8 cellular contexts compared by ENCODE assay signal in the genomic region with DNA sequence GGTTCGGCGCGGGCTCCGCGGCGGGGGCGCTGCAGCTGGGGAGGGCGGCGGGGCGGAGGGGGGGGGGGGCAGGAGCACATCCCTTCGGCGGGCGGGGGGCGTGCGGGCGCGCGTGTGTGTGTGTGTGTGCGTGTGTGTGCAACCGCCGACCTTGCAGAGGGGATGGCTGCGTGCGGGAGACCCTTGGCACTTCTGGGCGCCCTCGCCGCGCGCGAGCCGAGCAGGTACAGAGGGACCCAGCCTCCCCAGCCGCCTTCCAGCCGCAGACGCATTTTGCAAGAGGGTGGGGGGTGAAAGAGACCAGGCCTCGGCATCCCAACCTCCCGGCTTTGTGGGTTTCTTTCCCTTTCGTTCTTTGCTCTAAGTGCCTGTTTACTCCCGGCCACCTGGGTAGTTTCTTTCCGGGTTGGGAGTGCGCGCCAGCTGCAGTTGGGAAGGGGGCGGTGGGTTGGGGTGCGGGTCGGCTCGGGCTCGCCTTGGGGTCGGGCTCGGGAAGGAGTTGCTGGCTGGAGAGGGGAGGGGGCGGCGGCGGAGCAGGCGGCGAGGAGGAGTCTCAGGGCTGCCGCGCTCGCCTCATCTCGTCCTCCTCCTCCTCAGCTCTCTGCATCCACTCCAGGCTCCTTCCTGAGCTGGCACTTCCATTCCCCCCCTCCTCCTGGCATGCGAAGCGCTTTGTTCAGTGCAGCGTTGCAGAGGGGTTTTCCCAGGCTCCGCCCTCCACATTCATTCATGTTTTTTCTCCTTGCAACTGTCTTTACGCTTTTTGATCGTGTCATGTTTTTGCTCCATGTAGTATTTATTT. TPM values are rescaled to one million over a fixed set of nuclear protein-coding genes. Genes with fewer than 3 reads are reported as not detected.
DNase-seq lines count a peak whose midpoint lies in the region; ATAC-seq and TF ChIP-seq lines count a peak whose summit lies in the region.

No MANE protein-coding gene starts in this region.

- H3K4me3 ChIP-seq in AG09309 (ENCODE audit: control insufficient read depth, low read depth, low read length), result peak overlapping the region; percentile 83
- H3K4me3 ChIP-seq in liver (ENCODE audit: low read depth in 1 of 3, low read length in 3 of 3), result peak overlapping the region; percentile 91 to 99 (median 95)

- DNase-seq in AG09309 (ENCODE audit: low read depth), result no peak
- DNase-seq in NCI-H460 (ENCODE audit: extremely low read depth, low read depth), result peak; percentile 58
- peak; percentile 69 for DNase-seq in activated CD4-positive, alpha-beta T cell treated with anti-CD3 and anti-CD28 coated beads, Interleukin-2, amount 50 U/mL, for 1 hour
- DNase-seq in dermis microvascular lymphatic vessel endothelial cell (ENCODE audit: low read depth in 2 of 2), result peak; percentile 68 to 93
- DNase-seq in stimulated activated CD4-positive, alpha-beta T cell treated with anti-CD3 and anti-CD28 coated beads, Interleukin-4, amount 100 ng/mL, for 1 hour, result peak; percentile 80

- H3K36me3 ChIP-seq in liver (ENCODE audit: control insufficient read depth in 4 of 4, insufficient read depth in 3 of 4, low read depth in 1 of 4, low read length in 3 of 4), result peaks cover 3 to 25% (median 11%) of the 10 kb centered on the region in 4 donors

- ATAC-seq in GM21360 (IDR thresholded peaks at IDR 0.05; ENCODE audit: unreplicated experiment), result peak; percentile 19
- ATAC-seq in HG03045 (IDR thresholded peaks at IDR 0.05; ENCODE audit: unreplicated experiment), result no peak

- WGBS in liver, result under 1% methylated on average over 62 of the region's 62 CpGs

- H3K4me1 ChIP-seq in liver (ENCODE audit: control insufficient read depth in 4 of 4, insufficient read depth in 4 of 4, low read length in 3 of 4), result peaks cover 0 to 31% (median 3%) of the 10 kb centered on the region in 4 donors

- no peaks in the 10 kb centered on the region for H3K27me3 ChIP-seq in liver (ENCODE audit: control insufficient read depth in 4 of 4, insufficient read depth in 4 of 4, low read length in 3 of 4)

- TF ChIP-seq CTCF in AG09309 (IDR thresholded peaks at IDR 0.05; ENCODE audit: control insufficient read depth, insufficient read depth, low read depth, low read length, missing control alignments) (no peak), liver (IDR thresholded peaks at IDR 0.05; ENCODE audit: low read depth, low read length, missing input control) (no peak)

- no peaks in the 10 kb centered on the region for H3K9me3 ChIP-seq in liver (ENCODE audit: control insufficient read depth in 4 of 4, low read length in 3 of 4)

- H3K27ac ChIP-seq in liver (ENCODE audit: low read depth in 1 of 2, low read length in 2 of 2), result peak overlapping the region; percentile 86 to 87

- peak overlapping the region; percentile 63 to 82 for H3K9ac ChIP-seq in liver (ENCODE audit: low read depth in 1 of 2, low read length in 2 of 2)

- TF ChIP-seq RAD21 in liver (IDR thresholded peaks at IDR 0.05), result peak; percentile 10 to 55

TF ChIP-seq in liver, 16 proteins besides CTCF, POLR2A, EP300 and RAD21:
- TF ChIP-seq ATF3 (IDR thresholded peaks at IDR 0.05) (no peak), RXRA (IDR thresholded peaks at IDR 0.05) (no peak), FOXA1 (IDR thresholded peaks at IDR 0.05) (no peak), YY1 (IDR thresholded peaks at IDR 0.05) (peak; percentile 48), SP1 (IDR thresholded peaks at IDR 0.05) (peak; percentile 38), GABPA (IDR thresholded peaks at IDR 0.05 in 1 of 2, conservative IDR thresholded peaks at IDR 0.05 in 1 of 2) (no peak), FOXA2 (IDR thresholded peaks at IDR 0.05) (no peak), HNF4G (IDR thresholded peaks at IDR 0.05) (no peak)

RNA-seq across cellular contexts. Expression of gene HIVEP1, which starts 0.7 kb away (rescaled TPM):
- 8.5 and 9.1 TPM in 2 replicates for total RNA-seq in NCI-H460 (2014; rRNA removed; shearing (Covaris generic))
- polyA plus RNA-seq in NCI-H460 (2014; cell fraction: nucleus; rRNA removed), result 1.4 and 2.6 TPM in 2 replicates
- 5.6 and 8.9 TPM in 2 replicates for total RNA-seq in dermis microvascular lymphatic vessel endothelial cell
- total RNA-seq in liver, result 10 to 100 TPM in 1 of 2 donors, 1 to 10 TPM in 1; 6.0 to 27.2 TPM
- 1 to 10 TPM; 2.7 to 6.3 TPM for polyA plus RNA-seq in liver
